ENCODE assay signal across 27 cellular contexts in the genomic region with DNA sequence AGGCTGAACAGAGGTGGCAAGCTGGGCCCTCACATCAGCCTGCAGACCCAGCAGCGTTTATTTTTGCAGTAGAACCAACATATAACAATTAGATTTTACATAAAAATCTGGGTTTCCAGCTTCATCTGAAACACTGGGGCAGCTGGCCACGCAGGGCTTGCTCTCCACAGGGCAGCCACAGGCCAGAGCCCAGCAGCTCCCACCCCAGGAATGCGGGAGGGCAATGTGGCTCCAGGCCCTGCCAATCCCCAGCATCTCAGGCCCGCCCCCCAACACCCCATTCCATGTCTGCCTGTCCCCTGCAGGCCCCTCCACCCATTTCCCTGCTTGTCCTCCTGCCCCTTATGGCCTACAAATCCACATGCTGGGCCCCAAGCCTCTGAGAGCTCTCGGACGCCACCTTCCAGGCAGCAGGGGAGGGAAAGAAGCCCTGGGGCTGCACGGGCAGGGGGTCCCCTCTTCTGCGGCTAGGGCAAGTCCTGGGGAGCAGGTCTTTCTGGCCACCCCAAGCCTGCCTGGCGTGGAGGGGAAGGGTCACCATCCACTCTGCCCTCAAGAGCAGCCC. TPM values are rescaled to one million over a fixed set of nuclear protein-coding genes. Genes with fewer than 3 reads are reported as not detected.
"Had no signal": no experiment of that assay in that cellular context is flagged by ENCODE, and none has a peak within 500 bp of the region (broad histone marks: within the 10 kb centered on the region; RNA-seq: fewer than 3 reads in every experiment).

No MANE protein-coding gene starts in this region.

- H3K36me3 Mint-ChIP-seq: activated naive CD8-positive, alpha-beta T cell treated with anti-CD3 and anti-CD28 coated beads for 36 hours; naive thymus-derived CD4-positive, alpha-beta T cell; type B pancreatic cell had no signal

- H3K9me3 ChIP-seq: esophagus squamous epithelium, gastrocnemius medialis, ovary, right lobe of liver, testis had no signal

- DNase-seq: activated CD4-positive, alpha-beta memory T cell treated with anti-CD3 and anti-CD28 coated beads, Interleukin-2, amount 10 ng/mL, durations not matched to agents 7 days and 5 days; activated CD4-positive, alpha-beta T cell treated with anti-CD3 and anti-CD28 coated beads, Interleukin-2, amount 10 ng/mL, durations not matched to agents 24 days and 14 days; activated naive CD8-positive, alpha-beta T cell treated with anti-CD3 and anti-CD28 coated beads for 36 hours; amniotic stem cell; esophagus squamous epithelium; gastrocnemius medialis; hypothalamus; naive thymus-derived CD4-positive, alpha-beta T cell; small intestine; stimulated activated CD4-positive, alpha-beta T cell treated with anti-CD3 and anti-CD28 coated beads, Interleukin-15, amount 100 ng/mL, for 24 hours; stimulated activated CD8-positive, alpha-beta memory T cell treated with anti-CD3 and anti-CD28 coated beads, Interleukin-4, amount 100 ng/mL, for 48 hours; stimulated activated naive CD4-positive, alpha-beta T cell; SW 1271; T-helper 17 cell; testis had no signal

- H3K27ac ChIP-seq: coronary artery, esophagus squamous epithelium, gastrocnemius medialis, ovary, right lobe of liver, SK-N-MC, testis had no signal

- H3K4me1 ChIP-seq: esophagus squamous epithelium, gastrocnemius medialis, right lobe of liver, testis had no signal

- H3K4me1 Mint-ChIP-seq: activated CD4-positive, alpha-beta memory T cell treated with anti-CD3 and anti-CD28 coated beads, Interleukin-2, amount 10 ng/mL, durations not matched to agents 7 days and 5 days; activated CD4-positive, alpha-beta T cell treated with anti-CD3 and anti-CD28 coated beads, Interleukin-2, amount 10 ng/mL, durations not matched to agents 24 days and 14 days; activated naive CD8-positive, alpha-beta T cell treated with anti-CD3 and anti-CD28 coated beads for 36 hours; naive thymus-derived CD4-positive, alpha-beta T cell; T-helper 17 cell had no signal

- H3K9me3 Mint-ChIP-seq: activated CD4-positive, alpha-beta memory T cell treated with anti-CD3 and anti-CD28 coated beads, Interleukin-2, amount 10 ng/mL, durations not matched to agents 7 days and 5 days; activated CD4-positive, alpha-beta T cell treated with anti-CD3 and anti-CD28 coated beads, Interleukin-2, amount 10 ng/mL, durations not matched to agents 24 days and 14 days; activated naive CD8-positive, alpha-beta T cell treated with anti-CD3 and anti-CD28 coated beads for 36 hours; activated T-helper 1 cell treated with anti-CD3 and anti-CD28 coated beads, Interleukin-12 subunit alpha, Interleukin-12 subunit beta, Interleukin-2, Interleukin-4 antibody, amounts not matched to agents 30 ng/mL and 10 ng/mL and 1 ng/mL, durations not matched to agents 14 hours and 24 hours and 36 hours; type B pancreatic cell had no signal

- H3K4me3 Mint-ChIP-seq: activated CD4-positive, alpha-beta memory T cell treated with anti-CD3 and anti-CD28 coated beads, Interleukin-2, amount 10 ng/mL, durations not matched to agents 7 days and 5 days; activated CD4-positive, alpha-beta T cell treated with anti-CD3 and anti-CD28 coated beads, Interleukin-2, amount 10 ng/mL, durations not matched to agents 24 days and 14 days; activated naive CD8-positive, alpha-beta T cell treated with anti-CD3 and anti-CD28 coated beads for 36 hours; activated T-helper 1 cell treated with anti-CD3 and anti-CD28 coated beads, Interleukin-12 subunit alpha, Interleukin-12 subunit beta, Interleukin-2, Interleukin-4 antibody, amounts not matched to agents 30 ng/mL and 10 ng/mL and 1 ng/mL, durations not matched to agents 14 hours and 24 hours and 36 hours; naive thymus-derived CD4-positive, alpha-beta T cell; T-helper 17 cell; type B pancreatic cell had no signal

- H3K27me3 Mint-ChIP-seq: activated CD4-positive, alpha-beta memory T cell treated with anti-CD3 and anti-CD28 coated beads, Interleukin-2, amount 10 ng/mL, durations not matched to agents 7 days and 5 days; activated CD4-positive, alpha-beta T cell treated with anti-CD3 and anti-CD28 coated beads, Interleukin-2, amount 10 ng/mL, durations not matched to agents 24 days and 14 days had no signal

- H3K36me3 ChIP-seq: esophagus squamous epithelium, gastrocnemius medialis, ovary, right lobe of liver had no signal

- ATAC-seq: activated CD4-positive, CD25-positive, alpha-beta regulatory T cell treated with anti-CD3 and anti-CD28 coated beads, Interleukin-2, amount 50 U/mL, for 24 hours; gastrocnemius medialis; naive thymus-derived CD4-positive, alpha-beta T cell; right lobe of liver; T-helper 17 cell had no signal

- FAIRE-seq: bronchial epithelial cell, keratinocyte, small intestine had no signal

- H3K27ac Mint-ChIP-seq: activated CD4-positive, alpha-beta memory T cell treated with anti-CD3 and anti-CD28 coated beads, Interleukin-2, amount 10 ng/mL, durations not matched to agents 7 days and 5 days; activated CD4-positive, alpha-beta T cell treated with anti-CD3 and anti-CD28 coated beads, Interleukin-2, amount 10 ng/mL, durations not matched to agents 24 days and 14 days; activated naive CD8-positive, alpha-beta T cell treated with anti-CD3 and anti-CD28 coated beads for 36 hours; activated T-helper 1 cell treated with anti-CD3 and anti-CD28 coated beads, Interleukin-12 subunit alpha, Interleukin-12 subunit beta, Interleukin-2, Interleukin-4 antibody, amounts not matched to agents 30 ng/mL and 10 ng/mL and 1 ng/mL, durations not matched to agents 14 hours and 24 hours and 36 hours; naive thymus-derived CD4-positive, alpha-beta T cell; T-helper 17 cell; type B pancreatic cell had no signal

- H3K4me3 ChIP-seq: coronary artery, esophagus squamous epithelium, gastrocnemius medialis, lung, ovary, right lobe of liver, SK-N-MC, testis had no signal

RNA-seq across cellular contexts. Expression of a gene that starts 15.0 kb away (rescaled TPM):
- total RNA-seq: activated CD4-positive, alpha-beta memory T cell treated with anti-CD3 and anti-CD28 coated beads, Interleukin-2, amount 10 ng/mL, durations not matched to agents 7 days and 5 days; activated CD4-positive, alpha-beta T cell treated with anti-CD3 and anti-CD28 coated beads, Interleukin-2, amount 10 ng/mL, durations not matched to agents 24 days and 14 days; activated naive CD8-positive, alpha-beta T cell treated with anti-CD3 and anti-CD28 coated beads for 36 hours; activated T-helper 1 cell treated with anti-CD3 and anti-CD28 coated beads, Interleukin-12 subunit alpha, Interleukin-12 subunit beta, Interleukin-2, Interleukin-4 antibody, amounts not matched to agents 30 ng/mL and 10 ng/mL and 1 ng/mL, durations not matched to agents 14 hours and 24 hours and 36 hours; bronchial epithelial cell; esophagus squamous epithelium; gastrocnemius medialis; lung; mesenteric fat pad; pulmonary artery endothelial cell; right lobe of liver; T-helper 17 cell had no signal
- polyA plus RNA-seq: keratinocyte; lung; naive thymus-derived CD4-positive, alpha-beta T cell; ovary had no signal
